ENCODE assay signal across 12 cellular contexts in genomic region chr19:7914598-7915045, GRCh38. TPM values are rescaled to one million over a fixed set of nuclear protein-coding genes. Genes with fewer than 3 reads are reported as not detected.
DNase-seq lines count a peak whose midpoint lies in the region; ATAC-seq and TF ChIP-seq lines count a peak whose summit lies in the region.
"Had no signal": no experiment of that assay in that cellular context is flagged by ENCODE, and none has a peak within 500 bp of the region (broad histone marks: within the 10 kb centered on the region; RNA-seq: fewer than 3 reads in every experiment).

Gene TGFBR3L, plus strand, starts transcription at chr19:7914830.

- no CpG with 5 or more reads among the region's 12 CpGs for WGBS in H9 (ENCODE audit: extremely low coverage, insufficient read length, low lambda C conversion rate)

- H2BK20ac ChIP-seq in H9 (ENCODE audit: low read depth, low read length, poor library complexity, severe bottlenecking) = no peak within 1 kb of the TSS

- H3K79me2 ChIP-seq in H9 (ENCODE audit: insufficient read depth, low read length) = no peaks in the 10 kb centered on the region

- peak within 1 kb of the TSS; percentile 53 to 91 for H3K4me3 Mint-ChIP-seq in H9
- peak within 1 kb of the TSS; percentile 64 for H3K4me3 Mint-ChIP-seq in activated T-helper 2 cell treated with anti-CD3 and anti-CD28 coated beads, Interferon-gamma antibody, Interleukin-2, Interleukin-4, amounts not matched to agents 10 μg/mL and 5 μg/mL and 100 μg/mL, durations not matched to agents 14 hours and 24 hours and 36 hours (ENCODE audit: low read depth)
- peak within 1 kb of the TSS; percentile 14 to 77 (median 62) for H3K4me3 Mint-ChIP-seq in naive thymus-derived CD8-positive, alpha-beta T cell

- POLR2A ChIA-PET in naive thymus-derived CD8-positive, alpha-beta T cell (lab: Charles Lee) = no interaction called here

- H3K18ac ChIP-seq in H9 (ENCODE audit: insufficient read length, low read depth, low read length) = no peak within 1 kb of the TSS

- no peak within 1 kb of the TSS for H3K14ac ChIP-seq in H9 (ENCODE audit: insufficient read depth, low read length)

- no peak within 1 kb of the TSS for H4K8ac ChIP-seq in H9 (replicated peaks; ENCODE audit: insufficient read length, low read depth, low read length)

- H2BK5ac ChIP-seq in H9 (ENCODE audit: insufficient read length, low read length) = no peak within 1 kb of the TSS

- H3K56ac ChIP-seq in H9 (ENCODE audit: insufficient read length, low read depth, low read length) = no peak within 1 kb of the TSS

- no peak within 1 kb of the TSS for H2AK5ac ChIP-seq in H9 (ENCODE audit: insufficient read length, low read length)

- H3K4me1 Mint-ChIP-seq in H9 = peaks cover 13 to 20% of the 10 kb centered on the region in 2 experiments
- peaks cover 7% of the 10 kb centered on the region for H3K4me1 Mint-ChIP-seq in activated T-helper 2 cell treated with anti-CD3 and anti-CD28 coated beads, Interferon-gamma antibody, Interleukin-2, Interleukin-4, amounts not matched to agents 10 μg/mL and 5 μg/mL and 100 μg/mL, durations not matched to agents 14 hours and 24 hours and 36 hours (ENCODE audit: low read depth)
- peaks cover 8 to 23% (median 20%) of the 10 kb centered on the region in 4 donors for H3K4me1 Mint-ChIP-seq in naive thymus-derived CD8-positive, alpha-beta T cell

- peaks cover 16% of the 10 kb centered on the region; the same call in 1 of the 2 replicates for H3K27me3 ChIP-seq in H9 (ENCODE audit: insufficient read depth, low read length)

- peaks cover 13% of the 10 kb centered on the region for H3K23me2 ChIP-seq in H9 (ENCODE audit: insufficient read length, low read depth, low read length, poor library complexity, severe bottlenecking)

- peaks cover 52% of the 10 kb centered on the region for H3K27me3 Mint-ChIP-seq in H9 (ENCODE audit: low read depth)
- peaks cover 24% of the 10 kb centered on the region for H3K27me3 Mint-ChIP-seq in activated T-helper 2 cell treated with anti-CD3 and anti-CD28 coated beads, Interferon-gamma antibody, Interleukin-2, Interleukin-4, amounts not matched to agents 10 μg/mL and 5 μg/mL and 100 μg/mL, durations not matched to agents 14 hours and 24 hours and 36 hours (ENCODE audit: low read depth)
- H3K27me3 Mint-ChIP-seq in naive thymus-derived CD8-positive, alpha-beta T cell = peaks cover 10 to 34% (median 13%) of the 10 kb centered on the region in 5 donors

- DNase-seq in H9 (no peak), NCI-H2107 treated with DMSO at 0.1 percent for 48 hours (lab: John Stamatoyannopoulos, UW; ENCODE audit: unreplicated experiment) (no peak), NCI-H128 (lab: John Stamatoyannopoulos, UW; ENCODE audit: unreplicated experiment) (no peak), amniotic stem cell (lab: John Stamatoyannopoulos, UW) (no peak)
- no peak for DNase-seq in activated T-helper 2 cell treated with anti-CD3 and anti-CD28 coated beads, Interferon-gamma antibody, Interleukin-2, Interleukin-4, amounts not matched to agents 10 μg/mL and 5 μg/mL and 100 μg/mL, durations not matched to agents 14 hours and 24 hours and 36 hours (ENCODE audit: low spot score)
- DNase-seq in naive thymus-derived CD8-positive, alpha-beta T cell = no peak
- DNase-seq in stimulated activated CD4-positive, alpha-beta T cell treated with anti-CD3 and anti-CD28 coated beads, Interleukin-4, amount 100 ng/mL, for 24 hours = no peak
- DNase-seq: activated CD4-positive, CD25-positive, alpha-beta regulatory T cell treated with anti-CD3 and anti-CD28 coated beads, Interleukin-2, amount 50 U/mL, for 72 hours; foreskin keratinocyte; GDM1 had no signal

- intact Hi-C loops in activated T-helper 2 cell treated with anti-CD3 and anti-CD28 coated beads, Interferon-gamma antibody, Interleukin-2, Interleukin-4, amounts not matched to agents 10 μg/mL and 5 μg/mL and 100 μg/mL, durations not matched to agents 14 hours and 24 hours and 36 hours (cut with micrococcal nuclease) = no loop called here

- no peak for TF ChIP-seq CTCF in C4-2B (conservative IDR thresholded peaks at IDR 0.05)
- TF ChIP-seq CTCF in H9 (conservative IDR thresholded peaks at IDR 0.05) = no peak

- H4K91ac ChIP-seq in H9 (ENCODE audit: insufficient read length, low read depth, low read length) = no peak within 1 kb of the TSS

- no peak within 1 kb of the TSS for H3K9ac ChIP-seq in H9 (ENCODE audit: extremely low read depth, insufficient read length, low read length)

- H3K4ac ChIP-seq in H9 (ENCODE audit: low read depth, low read length) = no peak within 1 kb of the TSS

- H2BK15ac ChIP-seq in H9 (ENCODE audit: low read depth, low read length) = no peak within 1 kb of the TSS

- H3K4me1 ChIP-seq in H9 (ENCODE audit: insufficient read depth, low read length) = no peaks in the 10 kb centered on the region
- H3K4me1 ChIP-seq: foreskin keratinocyte had no signal

- ATAC-seq in naive thymus-derived CD8-positive, alpha-beta T cell = no peak
- ATAC-seq: foreskin keratinocyte had no signal

- no peak within 1 kb of the TSS for H2AFZ ChIP-seq in H9 (ENCODE audit: low read length)

- H3K79me1 ChIP-seq in H9 (ENCODE audit: insufficient read depth, low read depth, low read length, poor library complexity, severe bottlenecking) = no peaks in the 10 kb centered on the region

- no peaks in the 10 kb centered on the region for H4K20me1 ChIP-seq in H9 (ENCODE audit: control insufficient read depth, insufficient read depth, insufficient read length)

- H3K36me3 Mint-ChIP-seq in H9 (ENCODE audit: insufficient read depth in 1 of 3, low read depth in 3 of 3) = peaks cover 15 to 28% (median 24%) of the 10 kb centered on the region in 3 experiments; a peak in 6 of 7 replicates
- H3K36me3 Mint-ChIP-seq in activated T-helper 2 cell treated with anti-CD3 and anti-CD28 coated beads, Interferon-gamma antibody, Interleukin-2, Interleukin-4, amounts not matched to agents 10 μg/mL and 5 μg/mL and 100 μg/mL, durations not matched to agents 14 hours and 24 hours and 36 hours (ENCODE audit: low read depth) = peaks cover 23% of the 10 kb centered on the region
- H3K36me3 Mint-ChIP-seq in naive thymus-derived CD8-positive, alpha-beta T cell = peaks cover 0 to 30% (median 12%) of the 10 kb centered on the region in 3 donors

- H2BK120ac ChIP-seq in H9 (ENCODE audit: low read depth, low read length, poor library complexity, severe bottlenecking) = no peak within 1 kb of the TSS

- peak within 1 kb of the TSS; percentile 3 for H3K4me2 ChIP-seq in H9 (ENCODE audit: insufficient read depth, insufficient read length, low read length)

- no peak within 1 kb of the TSS for H3K27ac Mint-ChIP-seq in H9
- no peak within 1 kb of the TSS for H3K27ac Mint-ChIP-seq in activated T-helper 2 cell treated with anti-CD3 and anti-CD28 coated beads, Interferon-gamma antibody, Interleukin-2, Interleukin-4, amounts not matched to agents 10 μg/mL and 5 μg/mL and 100 μg/mL, durations not matched to agents 14 hours and 24 hours and 36 hours
- peak within 1 kb of the TSS in 3 of 10 donors; percentile 38 to 57 (median 51) for H3K27ac Mint-ChIP-seq in naive thymus-derived CD8-positive, alpha-beta T cell

- H3K9me3 Mint-ChIP-seq in H9 = no peaks in the 10 kb centered on the region; a peak in 1 of 5 replicates
- H3K9me3 Mint-ChIP-seq in activated T-helper 2 cell treated with anti-CD3 and anti-CD28 coated beads, Interferon-gamma antibody, Interleukin-2, Interleukin-4, amounts not matched to agents 10 μg/mL and 5 μg/mL and 100 μg/mL, durations not matched to agents 14 hours and 24 hours and 36 hours = no peaks in the 10 kb centered on the region
- no peaks in the 10 kb centered on the region for H3K9me3 Mint-ChIP-seq in naive thymus-derived CD8-positive, alpha-beta T cell

- H3K9me3 ChIP-seq in H9 (ENCODE audit: control insufficient read depth, low read depth, low read length) = no peaks in the 10 kb centered on the region

- peak within 1 kb of the TSS; percentile 78; the same call in 1 of the 2 replicates for H3K27ac ChIP-seq in C4-2B
- H3K27ac ChIP-seq in H9 (ENCODE audit: insufficient read length, low read depth, low read length) = no peak within 1 kb of the TSS
- H3K27ac ChIP-seq: foreskin keratinocyte had no signal

- H4K5ac ChIP-seq in H9 (ENCODE audit: insufficient read length, low read depth, low read length) = no peak within 1 kb of the TSS

- H2BK12ac ChIP-seq in H9 (ENCODE audit: insufficient read length, low read depth, low read length) = no peak within 1 kb of the TSS

- no peak within 1 kb of the TSS for H3K23ac ChIP-seq in H9 (ENCODE audit: insufficient read length, low read depth, low read length)

- H3T11ph ChIP-seq in H9 (ENCODE audit: low read length) = no peak within 1 kb of the TSS

RNA-seq across cellular contexts. Expression of gene TGFBR3L, which starts in this region (rescaled TPM):
- total RNA-seq in H9 (2021) = 5.5 and 6.5 TPM in 2 replicates
- total RNA-seq in activated T-helper 2 cell treated with anti-CD3 and anti-CD28 coated beads, Interferon-gamma antibody, Interleukin-2, Interleukin-4, amounts not matched to agents 10 μg/mL and 5 μg/mL and 100 μg/mL, durations not matched to agents 14 hours and 24 hours and 36 hours = 6.3 TPM in 2 replicates
- total RNA-seq in naive thymus-derived CD8-positive, alpha-beta T cell = under 1 TPM; 0.41 to 0.57 TPM
- polyA plus RNA-seq in naive thymus-derived CD8-positive, alpha-beta T cell = under 1 TPM in 1 of 3 donors, not detected in 2; 0.60 TPM
- total RNA-seq: lung microvascular endothelial cell had no signal
